15 cellular contexts compared by ENCODE assay signal in the genomic region with DNA sequence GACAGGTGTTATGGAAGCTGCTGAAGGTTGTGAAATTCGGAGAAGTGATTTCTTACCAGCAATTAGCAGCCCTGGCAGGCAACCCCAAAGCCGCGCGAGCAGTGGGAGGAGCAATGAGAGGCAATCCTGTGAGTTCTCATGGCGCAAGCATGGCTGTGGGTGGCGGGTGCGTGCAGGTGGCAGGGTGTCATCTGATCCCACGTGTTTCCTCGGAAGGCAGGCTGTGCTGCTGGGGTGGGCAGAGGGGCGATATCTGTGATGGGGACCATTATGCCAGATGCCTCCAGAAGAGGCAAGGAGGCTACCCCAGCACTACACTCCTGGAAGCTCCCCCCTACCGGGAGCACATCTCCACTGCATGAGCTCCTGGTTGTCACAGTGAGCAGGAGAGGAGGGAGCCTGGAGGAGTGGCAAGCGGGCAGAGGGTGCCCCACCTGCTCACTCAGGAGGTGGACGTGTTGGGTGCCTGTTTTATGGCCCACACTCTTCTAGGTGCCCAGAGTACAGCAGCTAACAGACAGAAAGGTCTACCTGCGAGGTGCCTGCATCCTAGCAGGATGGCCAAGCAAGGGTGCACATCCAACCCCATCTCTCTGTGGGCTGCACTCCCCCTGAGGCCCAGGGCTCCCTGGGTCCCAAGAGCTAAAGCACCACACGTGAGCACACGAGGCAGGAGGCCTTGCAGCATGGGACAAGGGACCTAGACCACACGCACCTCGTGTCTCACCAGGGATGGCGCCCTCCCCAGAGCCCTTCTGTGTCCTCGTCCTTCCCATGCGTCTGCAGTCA.
A peak's percentile ranks its signal among the peaks of the same experiment; 100 is the strongest.
DNase-seq lines count a peak whose midpoint lies in the region; ATAC-seq and TF ChIP-seq lines count a peak whose summit lies in the region.
"Had no signal": no experiment of that assay in that cellular context is flagged by ENCODE, and none has a peak within 500 bp of the region (broad histone marks: within the 10 kb centered on the region; RNA-seq: fewer than 3 reads in every experiment).

No MANE protein-coding gene starts in this region.

- no peaks in the 10 kb centered on the region for H3K27me3 Mint-ChIP-seq in activated naive CD4-positive, alpha-beta T cell treated with anti-CD3 and anti-CD28 coated beads, Interleukin-2, amount 10 ng/mL, durations not matched to agents 7 days and 5 days
- H3K27me3 Mint-ChIP-seq: memory B cell; naive thymus-derived CD4-positive, alpha-beta T cell had no signal

- peaks cover 2% of the 10 kb centered on the region for H3K9me3 Mint-ChIP-seq in activated naive CD4-positive, alpha-beta T cell treated with anti-CD3 and anti-CD28 coated beads, Interleukin-2, amount 10 ng/mL, durations not matched to agents 7 days and 5 days
- H3K9me3 Mint-ChIP-seq: activated naive CD4-positive, alpha-beta T cell treated with anti-CD3 and anti-CD28 coated beads for 36 hours; memory B cell had no signal

- no peak overlapping the region for H3K27ac ChIP-seq in testis
- H3K27ac ChIP-seq: heart left ventricle had no signal

- no peaks in the 10 kb centered on the region for H3K4me1 ChIP-seq in testis

- no peak overlapping the region for H3K4me3 ChIP-seq in lower leg skin (ENCODE audit: low read depth, poor library complexity, severe bottlenecking)
- H3K4me3 ChIP-seq in testis, result no peak overlapping the region
- H3K4me3 ChIP-seq: heart left ventricle had no signal

- H3K4me1 Mint-ChIP-seq in activated naive CD4-positive, alpha-beta T cell treated with anti-CD3 and anti-CD28 coated beads, Interleukin-2, amount 10 ng/mL, durations not matched to agents 7 days and 5 days, result peaks cover 18% of the 10 kb centered on the region

- no peaks in the 10 kb centered on the region for H3K36me3 ChIP-seq in testis (ENCODE audit: low read depth, missing control alignments)

- TF ChIP-seq POLR2A in lower leg skin (IDR thresholded peaks at IDR 0.05), result no peak
- no peak for TF ChIP-seq POLR2A in testis (IDR thresholded peaks at IDR 0.05)

- H3K9me3 ChIP-seq in testis, result no peaks in the 10 kb centered on the region

- H3K4me3 Mint-ChIP-seq in activated naive CD4-positive, alpha-beta T cell treated with anti-CD3 and anti-CD28 coated beads, Interleukin-2, amount 10 ng/mL, durations not matched to agents 7 days and 5 days, result no peak overlapping the region
- H3K4me3 Mint-ChIP-seq: activated naive CD4-positive, alpha-beta T cell treated with anti-CD3 and anti-CD28 coated beads for 36 hours; memory B cell; naive thymus-derived CD4-positive, alpha-beta T cell had no signal

- ATAC-seq in GM19467 (IDR thresholded peaks at IDR 0.05; ENCODE audit: unreplicated experiment), result no peak
- ATAC-seq in GM21619 (IDR thresholded peaks at IDR 0.05; ENCODE audit: unreplicated experiment), result no peak
- ATAC-seq: heart left ventricle; naive thymus-derived CD4-positive, alpha-beta T cell had no signal

- intact Hi-C loops in lower leg skin (cut with DNase I; ENCODE audit: low total_unique reads), result no loop called here
- intact Hi-C loops in testis (cut with DNase I; ENCODE audit: low total_unique reads), result no loop called here

- H3K27me3 ChIP-seq in testis, result no peaks in the 10 kb centered on the region
- H3K27me3 ChIP-seq: heart left ventricle had no signal

- no peak overlapping the region for H3K27ac Mint-ChIP-seq in activated naive CD4-positive, alpha-beta T cell treated with anti-CD3 and anti-CD28 coated beads, Interleukin-2, amount 10 ng/mL, durations not matched to agents 7 days and 5 days
- H3K27ac Mint-ChIP-seq: activated naive CD4-positive, alpha-beta T cell treated with anti-CD3 and anti-CD28 coated beads for 36 hours; memory B cell; naive thymus-derived CD4-positive, alpha-beta T cell had no signal

- CTCF ChIA-PET in activated naive CD4-positive, alpha-beta T cell treated with anti-CD3 and anti-CD28 coated beads, Interleukin-2, amount 10 ng/mL, durations not matched to agents 7 days and 5 days (lab: Charles Lee), result no interaction called here

- peaks cover 5% of the 10 kb centered on the region for H3K36me3 Mint-ChIP-seq in activated naive CD4-positive, alpha-beta T cell treated with anti-CD3 and anti-CD28 coated beads, Interleukin-2, amount 10 ng/mL, durations not matched to agents 7 days and 5 days

- peak; percentile 13 for DNase-seq in activated naive CD4-positive, alpha-beta T cell treated with anti-CD3 and anti-CD28 coated beads, Interleukin-2, amount 10 ng/mL, durations not matched to agents 7 days and 5 days
- DNase-seq in activated naive CD4-positive, alpha-beta T cell treated with anti-CD3 and anti-CD28 coated beads, Interleukin-2, amount 50 U/mL, for 16 hours, result no peak
- DNase-seq in NCI-H69 (lab: John Stamatoyannopoulos, UW) (peak; percentile 23), lower leg skin (ENCODE audit: low spot score in 2 of 2) (peak; percentile 6 to 58), testis (peak; percentile 5), GOT3 (lab: John Stamatoyannopoulos, UW) (no peak)
- DNase-seq: activated naive CD4-positive, alpha-beta T cell treated with anti-CD3 and anti-CD28 coated beads for 36 hours; MM.1S; naive thymus-derived CD4-positive, alpha-beta T cell; NCI-H1694 treated with DMSO at 0.1 percent for 48 hours; SW 1271 had no signal

- 91 to 92% methylated on average over 21 of the region's 21 CpGs for WGBS in lower leg skin, 2 donors
- 90 to 92% methylated on average over 9 to 21 of the region's 21 CpGs for WGBS in testis, 2 donors

- TF ChIP-seq CTCF in lower leg skin (IDR thresholded peaks at IDR 0.05) (no peak), testis (IDR thresholded peaks at IDR 0.05) (no peak)

Comparison
In these comparisons a context has a peak if more than half of its experiments do, and no peak if none do; other contexts are left out.
1. DNase-seq: peak in activated naive CD4-positive, alpha-beta T cell treated with anti-CD3 and anti-CD28 coated beads, Interleukin-2, amount 10 ng/mL, durations not matched to agents 7 days and 5 days (single experiment), NCI-H69 (single experiment), lower leg skin (2 of 2) and testis (single experiment); none in activated naive CD4-positive, alpha-beta T cell treated with anti-CD3 and anti-CD28 coated beads, Interleukin-2, amount 50 U/mL, for 16 hours (single experiment) and GOT3 (single experiment).